Comparison of ENCODE assay signal across 8 cellular contexts in genomic region chr7:105521027-105521730, GRCh38. TPM values are rescaled to one million over a fixed set of nuclear protein-coding genes. Genes with fewer than 3 reads are reported as not detected.
DNase-seq lines count a peak whose midpoint lies in the region; ATAC-seq and TF ChIP-seq lines count a peak whose summit lies in the region.

No MANE protein-coding gene starts in this region.

- no TSS peak for BruUV-seq in PC-9 (replicated peaks; lab: Mats Ljungman, UMichigan)

- peak; percentile 75 for DNase-seq in DMS79 treated with DMSO at 0.1 percent for 48 hours (lab: John Stamatoyannopoulos, UW)
- DNase-seq in HuH-7.5 (ENCODE audit: low spot score) = peak; percentile 78
- DNase-seq in PC-9 = peak; percentile 37 to 59
- DNase-seq in Right ventricle myocardium superior = peak; percentile 84
- DNase-seq in osteocyte (ENCODE audit: extremely low spot score, unreplicated experiment) = no peak
- DNase-seq in ureter (ENCODE audit: low spot score) = peak; percentile 55

- peaks cover 12% of the 10 kb centered on the region for H3K4me1 ChIP-seq in PC-9 (replicated peaks; ENCODE audit: insufficient read depth)

- H3K27me3 Mint-ChIP-seq in activated naive CD8-positive, alpha-beta T cell = no peaks in the 10 kb centered on the region
- no peaks in the 10 kb centered on the region for H3K27me3 Mint-ChIP-seq in osteocyte (ENCODE audit: unreplicated experiment)

- ATAC-seq in GM21717 (IDR thresholded peaks at IDR 0.05; ENCODE audit: unreplicated experiment) = peak; percentile 48
- ATAC-seq in Right ventricle myocardium superior (ENCODE audit: poor library complexity) = peak; percentile 66

- H3K9me3 ChIP-seq in PC-9 (ENCODE audit: insufficient read depth, low read depth) = no peaks in the 10 kb centered on the region

- H3K27me3 ChIP-seq in PC-9 (ENCODE audit: insufficient read depth, low read depth) = no peaks in the 10 kb centered on the region

- H3K4me3 Mint-ChIP-seq in activated naive CD8-positive, alpha-beta T cell = peak overlapping the region; percentile 97
- H3K4me3 Mint-ChIP-seq in osteocyte (ENCODE audit: unreplicated experiment) = peak overlapping the region; percentile 97

- H3K4me1 Mint-ChIP-seq in activated naive CD8-positive, alpha-beta T cell (ENCODE audit: low read depth) = peaks cover 18% of the 10 kb centered on the region
- peaks cover 9% of the 10 kb centered on the region for H3K4me1 Mint-ChIP-seq in osteocyte (ENCODE audit: unreplicated experiment)

- peaks cover 7% of the 10 kb centered on the region; the same call in 1 of the 2 replicates for H3F3A ChIP-seq in PC-9 (ENCODE audit: insufficient read depth, low read depth)

- H4K20me1 ChIP-seq in PC-9 (ENCODE audit: insufficient read depth) = peaks cover 3% of the 10 kb centered on the region; the same call in 1 of the 2 replicates

- CTCF ChIA-PET in PC-9 (lab: Charles Lee) = no interaction called here

- H3K36me3 ChIP-seq in PC-9 (ENCODE audit: low read depth) = peaks cover 6% of the 10 kb centered on the region; the same call in 1 of the 2 replicates

- peaks cover 5% of the 10 kb centered on the region for H3K36me3 Mint-ChIP-seq in activated naive CD8-positive, alpha-beta T cell
- H3K36me3 Mint-ChIP-seq in osteocyte (ENCODE audit: unreplicated experiment) = no peaks in the 10 kb centered on the region

- H3K4me3 ChIP-seq in PC-9 = peak overlapping the region; percentile 89

- H3K9me3 Mint-ChIP-seq in activated naive CD8-positive, alpha-beta T cell (ENCODE audit: low read depth) = no peaks in the 10 kb centered on the region
- H3K9me3 Mint-ChIP-seq in osteocyte (ENCODE audit: unreplicated experiment) = no peaks in the 10 kb centered on the region

- peak overlapping the region; percentile 84 for H3K4me2 ChIP-seq in PC-9

- peak overlapping the region; percentile 98 for H3K27ac Mint-ChIP-seq in activated naive CD8-positive, alpha-beta T cell
- H3K27ac Mint-ChIP-seq in osteocyte (ENCODE audit: unreplicated experiment) = peak overlapping the region; percentile 95

- intact Hi-C loops in PC-9 (cut with micrococcal nuclease; ENCODE audit: unreplicated experiment) = loop anchor here (1.0 kb wide), 1 partner anchor 11 kb away; the partner anchor contains the start of gene RINT1
- intact Hi-C loops in Right ventricle myocardium superior (cut with DNase I) = no loop called here

- H3K27ac ChIP-seq in PC-9 = peak overlapping the region; percentile 67

- peak overlapping the region; percentile 93 for H2AFZ ChIP-seq in PC-9

- peaks cover 51% of the 10 kb centered on the region for H3K79me2 ChIP-seq in PC-9 (ENCODE audit: low read depth)

- POLR2A ChIA-PET in PC-9 (lab: Charles Lee; ENCODE audit: unreplicated experiment) = interaction anchor here (1.0 kb wide), 1 partner anchor 11 kb away, joined by 4 read pairs; the partner anchor contains the start of gene RINT1

- TF ChIP-seq CTCF in PC-9 (conservative IDR thresholded peaks at IDR 0.05) (no peak), osteocyte (IDR thresholded peaks at IDR 0.05) (no peak)

- H3K9me2 ChIP-seq in PC-9 (ENCODE audit: insufficient read depth) = no peaks in the 10 kb centered on the region

RNA-seq across cellular contexts. Expression of gene PUS7, which starts 0.9 kb away (rescaled TPM):
- total RNA-seq in PC-9 (2021) = 20.9 and 25.0 TPM in 2 replicates
- 5.2 TPM for total RNA-seq in Right ventricle myocardium superior
- total RNA-seq in osteocyte = 15.9 and 18.5 TPM in 2 replicates
- total RNA-seq in ureter = 22.0 TPM

RNA-seq across cellular contexts. Expression of gene RINT1, which starts 10.8 kb away (rescaled TPM):
- total RNA-seq in PC-9 (2021) (21.4 and 25.1 TPM in 2 replicates), Right ventricle myocardium superior (12.4 TPM), osteocyte (18.6 and 21.0 TPM in 2 replicates), ureter (17.2 TPM)
